Comparison of ENCODE assay signal across 9 cellular contexts in genomic region chr7:73606801-73607691, GRCh38. TPM values are rescaled to one million over a fixed set of nuclear protein-coding genes. Genes with fewer than 3 reads are reported as not detected.
DNase-seq lines count a peak whose midpoint lies in the region; ATAC-seq and TF ChIP-seq lines count a peak whose summit lies in the region.
"Had no signal": no experiment of that assay in that cellular context is flagged by ENCODE, and none has a peak within 500 bp of the region (broad histone marks: within the 10 kb centered on the region; RNA-seq: fewer than 3 reads in every experiment).

No MANE protein-coding gene starts in this region.

- H3K27me3 Mint-ChIP-seq in CD4-positive, CD25-positive, alpha-beta regulatory T cell, result peaks cover 29% of the 10 kb centered on the region
- peaks cover 72% of the 10 kb centered on the region for H3K27me3 Mint-ChIP-seq in activated naive CD4-positive, alpha-beta T cell treated with anti-CD3 and anti-CD28 coated beads, Interleukin-2, amount 10 ng/mL, durations not matched to agents 7 days and 5 days

- CTCF ChIA-PET in activated naive CD4-positive, alpha-beta T cell treated with anti-CD3 and anti-CD28 coated beads, Interleukin-2, amount 10 ng/mL, durations not matched to agents 7 days and 5 days (lab: Charles Lee), result interaction anchor here (0.5 to 5.6 kb wide), 34 partner anchors 9 to 712 kb away, joined by 3 to 87 read pairs (median 4); partner anchors contain the start of genes ABHD11, MLXIPL and VPS37D

- no peak overlapping the region for H3K4me3 ChIP-seq in CD4-positive, CD25-positive, alpha-beta regulatory T cell (ENCODE audit: low read depth, low read length)
- H3K4me3 ChIP-seq in left ventricle myocardium inferior (no peak overlapping the region), skeletal muscle cell (ENCODE audit: low read depth, low read length) (peak overlapping the region; percentile 8)

- H3K36me3 ChIP-seq in CD4-positive, CD25-positive, alpha-beta regulatory T cell (ENCODE audit: control insufficient read depth, insufficient read depth, low read length), result no peaks in the 10 kb centered on the region
- H3K36me3 ChIP-seq in left ventricle myocardium inferior, result no peaks in the 10 kb centered on the region

- no peak overlapping the region for H3K4me3 Mint-ChIP-seq in CD4-positive, CD25-positive, alpha-beta regulatory T cell
- no peak overlapping the region for H3K4me3 Mint-ChIP-seq in activated naive CD4-positive, alpha-beta T cell treated with anti-CD3 and anti-CD28 coated beads, Interleukin-2, amount 10 ng/mL, durations not matched to agents 7 days and 5 days

- peak; percentile 92 for TF ChIP-seq CTCF in left ventricle myocardium inferior (IDR thresholded peaks at IDR 0.05; ENCODE audit: borderline replicate concordance)

- peaks cover 4% of the 10 kb centered on the region for H3K4me1 ChIP-seq in CD4-positive, CD25-positive, alpha-beta regulatory T cell (ENCODE audit: control insufficient read depth, insufficient read depth, low read length, poor library complexity, severe bottlenecking)
- H3K4me1 ChIP-seq in left ventricle myocardium inferior, result peaks cover 4% of the 10 kb centered on the region

- peaks cover 0 to 2% (median 0%) of the 10 kb centered on the region in 4 donors for H3K4me1 Mint-ChIP-seq in CD4-positive, CD25-positive, alpha-beta regulatory T cell
- H3K4me1 Mint-ChIP-seq in activated naive CD4-positive, alpha-beta T cell treated with anti-CD3 and anti-CD28 coated beads, Interleukin-2, amount 10 ng/mL, durations not matched to agents 7 days and 5 days, result peaks cover 2% of the 10 kb centered on the region

- no peaks in the 10 kb centered on the region for H3K27me3 ChIP-seq in CD4-positive, CD25-positive, alpha-beta regulatory T cell (ENCODE audit: control insufficient read depth, insufficient read depth, low read length)
- H3K27me3 ChIP-seq in left ventricle myocardium inferior (ENCODE audit: low read depth), result peaks cover 63% of the 10 kb centered on the region

- no peaks in the 10 kb centered on the region for H3K9me3 ChIP-seq in CD4-positive, CD25-positive, alpha-beta regulatory T cell (ENCODE audit: control insufficient read depth in 2 of 2, low read length in 2 of 2)
- H3K9me3 ChIP-seq in left ventricle myocardium inferior (replicated peaks), result no peaks in the 10 kb centered on the region

- intact Hi-C loops in left ventricle myocardium inferior (cut with micrococcal nuclease), result loop anchor here (5.0 kb wide), 1 partner anchor 120 kb away; no protein-coding TSS in a partner anchor

- peak; percentile 50 to 65 for ATAC-seq in CD4-positive, CD25-positive, alpha-beta regulatory T cell (ENCODE audit: low read depth in 2 of 2)
- peak; percentile 54 for ATAC-seq in HG03108 (IDR thresholded peaks at IDR 0.05; ENCODE audit: unreplicated experiment)
- ATAC-seq in HG02610 (IDR thresholded peaks at IDR 0.05; ENCODE audit: unreplicated experiment), result no peak

- H3K27ac ChIP-seq in CD4-positive, CD25-positive, alpha-beta regulatory T cell (ENCODE audit: insufficient read depth, low read length, poor library complexity, severe bottlenecking), result no peak overlapping the region
- H3K27ac ChIP-seq in left ventricle myocardium inferior (replicated peaks), result no peak overlapping the region

- H3K36me3 Mint-ChIP-seq in CD4-positive, CD25-positive, alpha-beta regulatory T cell, result no peaks in the 10 kb centered on the region
- H3K36me3 Mint-ChIP-seq in activated naive CD4-positive, alpha-beta T cell treated with anti-CD3 and anti-CD28 coated beads, Interleukin-2, amount 10 ng/mL, durations not matched to agents 7 days and 5 days, result no peaks in the 10 kb centered on the region
- H3K36me3 Mint-ChIP-seq: IgD-negative memory B cell had no signal

- DNase-seq in CD4-positive, CD25-positive, alpha-beta regulatory T cell, result peak; percentile 41 to 66 (median 58)
- DNase-seq in SK-MEL-5 (ENCODE audit: low read depth, low spot score), result peak; percentile 62
- DNase-seq in activated naive CD4-positive, alpha-beta T cell treated with anti-CD3 and anti-CD28 coated beads, Interleukin-2, amount 10 ng/mL, durations not matched to agents 7 days and 5 days, result peak; percentile 73
- peak; percentile 33 for DNase-seq in left ventricle myocardium inferior
- DNase-seq in skeletal muscle cell (ENCODE audit: low read depth), result no peak
- DNase-seq in cerebellar nuclear complex (lab: John Stamatoyannopoulos, UW), result no peak

- H3K27ac Mint-ChIP-seq in CD4-positive, CD25-positive, alpha-beta regulatory T cell, result no peak overlapping the region
- no peak overlapping the region for H3K27ac Mint-ChIP-seq in activated naive CD4-positive, alpha-beta T cell treated with anti-CD3 and anti-CD28 coated beads, Interleukin-2, amount 10 ng/mL, durations not matched to agents 7 days and 5 days

- in situ Hi-C loops in SK-MEL-5 (cut with HindIII; ENCODE audit: low pct_unique_long_range_greater_than_20kb, low sequenced_read_pairs), result no loop called here

- H3K9me3 Mint-ChIP-seq in CD4-positive, CD25-positive, alpha-beta regulatory T cell, result no peaks in the 10 kb centered on the region
- no peaks in the 10 kb centered on the region for H3K9me3 Mint-ChIP-seq in activated naive CD4-positive, alpha-beta T cell treated with anti-CD3 and anti-CD28 coated beads, Interleukin-2, amount 10 ng/mL, durations not matched to agents 7 days and 5 days
- H3K9me3 Mint-ChIP-seq: IgD-negative memory B cell had no signal

RNA-seq across cellular contexts. Expression of gene MLXIPL, which starts 17.3 kb away (rescaled TPM):
- total RNA-seq in CD4-positive, CD25-positive, alpha-beta regulatory T cell, result not detected
- polyA plus RNA-seq in CD4-positive, CD25-positive, alpha-beta regulatory T cell, result not detected
- 0.03 TPM in 1 of 2 replicates, not detected in the other for total RNA-seq in SK-MEL-5 (2014; rRNA removed; shearing (Covaris generic))
- 0.18 TPM in 1 of 2 replicates, not detected in the other for polyA plus RNA-seq in SK-MEL-5 (2015; cell fraction: cytosol; rRNA removed)
- polyA plus RNA-seq in SK-MEL-5 (2015; cell fraction: nucleus; rRNA removed), result 5.9 and 6.3 TPM in 2 replicates
- total RNA-seq in left ventricle myocardium inferior, result 0.41 TPM
- polyA plus RNA-seq: IgD-negative memory B cell had no signal

RNA-seq across cellular contexts. Expression of gene TBL2, which starts 28.7 kb away (rescaled TPM):
- total RNA-seq in CD4-positive, CD25-positive, alpha-beta regulatory T cell, result 12.2 TPM
- 10 to 100 TPM; 24.1 to 32.5 (median 28.1) TPM for polyA plus RNA-seq in CD4-positive, CD25-positive, alpha-beta regulatory T cell
- 139 and 161 TPM in 2 replicates for total RNA-seq in SK-MEL-5 (2014; rRNA removed; shearing (Covaris generic))
- polyA plus RNA-seq in SK-MEL-5 (2015; cell fraction: cytosol; rRNA removed), result 90.1 and 99.7 TPM in 2 replicates
- polyA plus RNA-seq in SK-MEL-5 (2015; cell fraction: nucleus; rRNA removed), result 62.8 and 70.5 TPM in 2 replicates
- total RNA-seq in left ventricle myocardium inferior, result 9.6 TPM

RNA-seq across cellular contexts. Expression of gene BCL7B, which starts 49.6 kb away (rescaled TPM):
- total RNA-seq in CD4-positive, CD25-positive, alpha-beta regulatory T cell, result 126 TPM
- polyA plus RNA-seq in CD4-positive, CD25-positive, alpha-beta regulatory T cell, result 100 to 1,000 TPM in 1 of 4 donors, 10 to 100 TPM in 3; 78.9 to 105 (median 89.7) TPM
- 22.9 and 23.0 TPM in 2 replicates for total RNA-seq in SK-MEL-5 (2014; rRNA removed; shearing (Covaris generic))
- polyA plus RNA-seq in SK-MEL-5 (2015; cell fraction: cytosol; rRNA removed), result 85.8 and 86.9 TPM in 2 replicates
- 41.2 and 47.0 TPM in 2 replicates for polyA plus RNA-seq in SK-MEL-5 (2015; cell fraction: nucleus; rRNA removed)
- total RNA-seq in left ventricle myocardium inferior, result 82.9 TPM

Comparison
In these comparisons a context has a peak if more than half of its experiments do, and no peak if none do; other contexts are left out.
1. DNase-seq: peak in CD4-positive, CD25-positive, alpha-beta regulatory T cell (3 of 3), SK-MEL-5 (single experiment), activated naive CD4-positive, alpha-beta T cell treated with anti-CD3 and anti-CD28 coated beads, Interleukin-2, amount 10 ng/mL, durations not matched to agents 7 days and 5 days (single experiment) and left ventricle myocardium inferior (single experiment); none in skeletal muscle cell (single experiment) and cerebellar nuclear complex (0 of 2).
2. RNA of gene TBL2, which starts 28.7 kb away (total RNA-seq): 139 to 161 TPM in SK-MEL-5; 12.2 TPM in CD4-positive, CD25-positive, alpha-beta regulatory T cell (single experiment) and 9.6 TPM in left ventricle myocardium inferior (single experiment); every median in the first group is over 10 times any median in the second.